3 cellular contexts compared by ENCODE assay signal in the genomic region with DNA sequence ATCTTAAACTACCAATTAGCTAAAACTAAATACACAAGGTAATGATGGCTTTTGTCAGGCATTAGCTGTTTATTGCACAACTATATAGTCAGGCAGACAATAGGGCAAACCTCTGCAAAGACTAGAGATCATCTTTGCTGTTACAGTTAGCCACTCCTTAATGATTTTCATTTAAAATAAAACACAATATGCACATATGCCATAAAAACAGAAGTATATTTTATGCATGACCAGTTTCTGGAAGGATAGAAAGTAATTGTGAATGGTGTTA.
TF ChIP-seq lines count a peak whose summit lies in the region.

No MANE protein-coding gene starts in this region.

TF ChIP-seq in SK-N-SH, 30 proteins besides CTCF, POLR2A, EP300 and RAD21 (continued from another document):
- TF ChIP-seq FOXJ3 (CRISPR knock-in tag; IDR thresholded peaks at IDR 0.05), result 0 out of 2 replicates have a peak, but pooled peaks have one; percentile 33

TF ChIP-seq in SK-N-SH treated with all-trans-retinoic acid at 6 μM for 48 hours, 23 proteins besides CTCF, POLR2A, EP300 and RAD21 (continued from another document):
- TF ChIP-seq TOX (CRISPR knock-in tag; IDR thresholded peaks at IDR 0.05; ENCODE audit: borderline replicate concordance), result no peak
- TF ChIP-seq PPARA (CRISPR knock-in tag; IDR thresholded peaks at IDR 0.05; ENCODE audit: borderline replicate concordance), result no peak
- TF ChIP-seq ISL1 (CRISPR knock-in tag; IDR thresholded peaks at IDR 0.05), result no peak
- TF ChIP-seq, protein P1, sequence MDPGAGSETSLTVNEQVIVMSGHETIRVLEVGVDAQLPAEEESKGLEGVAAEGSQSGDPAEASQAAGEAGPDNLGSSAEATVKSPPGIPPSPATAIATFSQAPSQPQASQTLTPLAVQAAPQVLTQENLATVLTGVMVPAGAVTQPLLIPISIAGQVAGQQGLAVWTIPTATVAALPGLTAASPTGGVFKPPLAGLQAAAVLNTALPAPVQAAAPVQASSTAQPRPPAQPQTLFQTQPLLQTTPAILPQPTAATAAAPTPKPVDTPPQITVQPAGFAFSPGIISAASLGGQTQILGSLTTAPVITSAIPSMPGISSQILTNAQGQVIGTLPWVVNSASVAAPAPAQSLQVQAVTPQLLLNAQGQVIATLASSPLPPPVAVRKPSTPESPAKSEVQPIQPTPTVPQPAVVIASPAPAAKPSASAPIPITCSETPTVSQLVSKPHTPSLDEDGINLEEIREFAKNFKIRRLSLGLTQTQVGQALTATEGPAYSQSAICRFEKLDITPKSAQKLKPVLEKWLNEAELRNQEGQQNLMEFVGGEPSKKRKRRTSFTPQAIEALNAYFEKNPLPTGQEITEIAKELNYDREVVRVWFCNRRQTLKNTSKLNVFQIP (CRISPR knock-in tag; IDR thresholded peaks at IDR 0.05; ENCODE audit: borderline replicate concordance, low read depth), result no peak
- no peak for TF ChIP-seq GLIS3 (CRISPR knock-in tag; IDR thresholded peaks at IDR 0.05)
- TF ChIP-seq, protein P2, sequence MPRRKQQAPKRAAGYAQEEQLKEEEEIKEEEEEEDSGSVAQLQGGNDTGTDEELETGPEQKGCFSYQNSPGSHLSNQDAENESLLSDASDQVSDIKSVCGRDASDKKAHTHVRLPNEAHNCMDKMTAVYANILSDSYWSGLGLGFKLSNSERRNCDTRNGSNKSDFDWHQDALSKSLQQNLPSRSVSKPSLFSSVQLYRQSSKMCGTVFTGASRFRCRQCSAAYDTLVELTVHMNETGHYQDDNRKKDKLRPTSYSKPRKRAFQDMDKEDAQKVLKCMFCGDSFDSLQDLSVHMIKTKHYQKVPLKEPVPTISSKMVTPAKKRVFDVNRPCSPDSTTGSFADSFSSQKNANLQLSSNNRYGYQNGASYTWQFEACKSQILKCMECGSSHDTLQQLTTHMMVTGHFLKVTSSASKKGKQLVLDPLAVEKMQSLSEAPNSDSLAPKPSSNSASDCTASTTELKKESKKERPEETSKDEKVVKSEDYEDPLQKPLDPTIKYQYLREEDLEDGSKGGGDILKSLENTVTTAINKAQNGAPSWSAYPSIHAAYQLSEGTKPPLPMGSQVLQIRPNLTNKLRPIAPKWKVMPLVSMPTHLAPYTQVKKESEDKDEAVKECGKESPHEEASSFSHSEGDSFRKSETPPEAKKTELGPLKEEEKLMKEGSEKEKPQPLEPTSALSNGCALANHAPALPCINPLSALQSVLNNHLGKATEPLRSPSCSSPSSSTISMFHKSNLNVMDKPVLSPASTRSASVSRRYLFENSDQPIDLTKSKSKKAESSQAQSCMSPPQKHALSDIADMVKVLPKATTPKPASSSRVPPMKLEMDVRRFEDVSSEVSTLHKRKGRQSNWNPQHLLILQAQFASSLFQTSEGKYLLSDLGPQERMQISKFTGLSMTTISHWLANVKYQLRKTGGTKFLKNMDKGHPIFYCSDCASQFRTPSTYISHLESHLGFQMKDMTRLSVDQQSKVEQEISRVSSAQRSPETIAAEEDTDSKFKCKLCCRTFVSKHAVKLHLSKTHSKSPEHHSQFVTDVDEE (CRISPR knock-in tag; IDR thresholded peaks at IDR 0.05), result no peak
- no peak for TF ChIP-seq TCF4 (CRISPR knock-in tag; IDR thresholded peaks at IDR 0.05; ENCODE audit: borderline replicate concordance)
- TF ChIP-seq ZFP30 (CRISPR knock-in tag; IDR thresholded peaks at IDR 0.05), result no peak
- TF ChIP-seq, protein P3, sequence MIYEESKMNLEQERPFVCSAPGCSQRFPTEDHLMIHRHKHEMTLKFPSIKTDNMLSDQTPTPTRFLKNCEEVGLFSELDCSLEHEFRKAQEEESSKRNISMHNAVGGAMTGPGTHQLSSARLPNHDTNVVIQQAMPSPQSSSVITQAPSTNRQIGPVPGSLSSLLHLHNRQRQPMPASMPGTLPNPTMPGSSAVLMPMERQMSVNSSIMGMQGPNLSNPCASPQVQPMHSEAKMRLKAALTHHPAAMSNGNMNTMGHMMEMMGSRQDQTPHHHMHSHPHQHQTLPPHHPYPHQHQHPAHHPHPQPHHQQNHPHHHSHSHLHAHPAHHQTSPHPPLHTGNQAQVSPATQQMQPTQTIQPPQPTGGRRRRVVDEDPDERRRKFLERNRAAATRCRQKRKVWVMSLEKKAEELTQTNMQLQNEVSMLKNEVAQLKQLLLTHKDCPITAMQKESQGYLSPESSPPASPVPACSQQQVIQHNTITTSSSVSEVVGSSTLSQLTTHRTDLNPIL (CRISPR knock-in tag; IDR thresholded peaks at IDR 0.05; ENCODE audit: low read depth), result no peak
- no peak for TF ChIP-seq CSDC2 (CRISPR knock-in tag; IDR thresholded peaks at IDR 0.05)
- no peak for TF ChIP-seq ZC3H10 (CRISPR knock-in tag; IDR thresholded peaks at IDR 0.05)
- no peak for TF ChIP-seq ESRRG (CRISPR knock-in tag; IDR thresholded peaks at IDR 0.05)

TF ChIP-seq in H1, 55 proteins besides CTCF, POLR2A, EP300 and RAD21 (continued from another document):
- TF ChIP-seq SIX5 (IDR thresholded peaks at IDR 0.05; ENCODE audit: low read depth, low read length), result no peak
